ENCODE assay signal across 8 cellular contexts in the genomic region with DNA sequence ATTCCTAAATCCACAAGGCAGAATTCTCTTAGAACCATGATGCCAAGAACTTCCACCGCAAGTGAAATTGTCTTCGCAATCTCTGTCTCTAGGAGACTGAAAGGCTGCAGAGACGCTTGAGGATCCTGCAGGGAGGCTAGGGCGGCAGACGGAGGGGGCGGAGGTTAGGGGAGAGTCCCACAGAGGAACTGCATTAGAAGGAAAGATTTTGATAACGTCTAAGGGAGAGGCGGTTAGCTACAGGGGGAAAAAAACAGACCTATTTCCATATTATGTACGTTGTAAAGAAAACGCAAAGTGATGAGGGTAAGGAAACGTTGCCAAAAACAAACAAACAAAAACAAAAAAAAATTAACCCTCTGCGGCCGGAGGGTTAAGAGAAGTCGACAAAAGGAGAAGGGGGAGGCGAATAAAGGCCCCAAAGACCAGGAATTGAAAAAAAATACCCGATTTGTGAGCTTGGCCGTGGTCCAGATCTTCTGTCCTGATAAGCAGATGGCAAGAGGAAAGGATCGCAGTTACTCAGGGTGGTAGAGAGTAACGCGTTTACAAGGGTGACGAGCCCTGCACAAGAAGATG. TPM values are rescaled to one million over a fixed set of nuclear protein-coding genes. Genes with fewer than 3 reads are reported as not detected.
DNase-seq lines count a peak whose midpoint lies in the region; ATAC-seq and TF ChIP-seq lines count a peak whose summit lies in the region.

No MANE protein-coding gene starts in this region.

- peaks cover 10% of the 10 kb centered on the region for H3K36me3 Mint-ChIP-seq in activated CD8-positive, alpha-beta memory T cell treated with anti-CD3 and anti-CD28 coated beads, Interleukin-2, amount 10 ng/mL, durations not matched to agents 7 days and 5 days

- H3K4me3 Mint-ChIP-seq in activated CD8-positive, alpha-beta memory T cell treated with anti-CD3 and anti-CD28 coated beads, Interleukin-2, amount 10 ng/mL, durations not matched to agents 7 days and 5 days, result no peak overlapping the region

- no peaks in the 10 kb centered on the region for H3K27me3 Mint-ChIP-seq in activated CD8-positive, alpha-beta memory T cell treated with anti-CD3 and anti-CD28 coated beads, Interleukin-2, amount 10 ng/mL, durations not matched to agents 7 days and 5 days

- H3K4me3 ChIP-seq in mucosa of descending colon, result peak overlapping the region; percentile 69

- CTCF ChIA-PET in activated CD8-positive, alpha-beta memory T cell treated with anti-CD3 and anti-CD28 coated beads, Interleukin-2, amount 10 ng/mL, durations not matched to agents 7 days and 5 days (lab: Charles Lee), result interaction anchor here (1.1 to 2.4 kb wide), 8 partner anchors 19 to 292 kb away, joined by 3 to 11 read pairs (median 4); partner anchors contain the start of genes FANCM and MIS18BP1

- peaks cover 47% of the 10 kb centered on the region for H3K4me1 Mint-ChIP-seq in activated CD8-positive, alpha-beta memory T cell treated with anti-CD3 and anti-CD28 coated beads, Interleukin-2, amount 10 ng/mL, durations not matched to agents 7 days and 5 days

- H3K9me3 ChIP-seq in mucosa of descending colon, result no peaks in the 10 kb centered on the region

- no peak for TF ChIP-seq CTCF in mucosa of descending colon (IDR thresholded peaks at IDR 0.05)

- no peak overlapping the region for H3K27ac Mint-ChIP-seq in activated CD8-positive, alpha-beta memory T cell treated with anti-CD3 and anti-CD28 coated beads, Interleukin-2, amount 10 ng/mL, durations not matched to agents 7 days and 5 days

- ATAC-seq in GM18870 (IDR thresholded peaks at IDR 0.05; ENCODE audit: unreplicated experiment) (peak; percentile 11), HG03135 (IDR thresholded peaks at IDR 0.05; ENCODE audit: unreplicated experiment) (peak; percentile 26), mucosa of descending colon (peak; percentile 58)
- ATAC-seq in activated CD8-positive, alpha-beta memory T cell treated with anti-CD3 and anti-CD28 coated beads, Interleukin-2, amount 10 ng/mL, durations not matched to agents 7 days and 5 days, result peak; percentile 53

- peaks cover 5% of the 10 kb centered on the region for H3K36me3 ChIP-seq in mucosa of descending colon (ENCODE audit: low read depth)

- H3K9me3 Mint-ChIP-seq in activated CD8-positive, alpha-beta memory T cell treated with anti-CD3 and anti-CD28 coated beads, Interleukin-2, amount 10 ng/mL, durations not matched to agents 7 days and 5 days (ENCODE audit: low read depth), result no peaks in the 10 kb centered on the region

- peaks cover 49% of the 10 kb centered on the region for H3K4me1 ChIP-seq in mucosa of descending colon (ENCODE audit: low read depth)

- intact Hi-C loops in mucosa of descending colon (cut with DNase I, micrococcal nuclease), result no loop called here

- DNase-seq in AG20443 (ENCODE audit: low spot score) (peak; percentile 66), NCI-H526 treated with DMSO at 0.1 percent for 48 hours (lab: John Stamatoyannopoulos, UW) (peak; percentile 50), epidermal melanocyte (ENCODE audit: insufficient read length, low spot score) (peak; percentile 36), mucosa of descending colon (peak; percentile 66 to 79 (median 71))
- peak; percentile 81 for DNase-seq in activated CD8-positive, alpha-beta memory T cell treated with anti-CD3 and anti-CD28 coated beads, Interleukin-2, amount 10 ng/mL, durations not matched to agents 7 days and 5 days
- DNase-seq in stimulated activated CD8-positive, alpha-beta memory T cell treated with anti-CD3 and anti-CD28 coated beads, Interleukin-4, amount 100 ng/mL, for 48 hours, result peak; percentile 68

RNA-seq across cellular contexts. Expression of gene KLHL28, which starts 0.5 kb away (rescaled TPM):
- total RNA-seq in activated CD8-positive, alpha-beta memory T cell treated with anti-CD3 and anti-CD28 coated beads, Interleukin-2, amount 10 ng/mL, durations not matched to agents 7 days and 5 days, result 10 to 100 TPM; 12.1 to 14.0 TPM
- total RNA-seq in mucosa of descending colon, result 10 to 100 TPM; 16.1 to 19.5 (median 19.3) TPM

RNA-seq across cellular contexts. Expression of gene TOGARAM1, which starts 0.8 kb away (rescaled TPM):
- total RNA-seq in activated CD8-positive, alpha-beta memory T cell treated with anti-CD3 and anti-CD28 coated beads, Interleukin-2, amount 10 ng/mL, durations not matched to agents 7 days and 5 days, result 10 to 100 TPM in 1 of 2 experiments, 1 to 10 TPM in 1; 8.2 to 10.7 TPM
- total RNA-seq in mucosa of descending colon, result 10 to 100 TPM; 13.2 to 17.0 (median 14.8) TPM

Comparison
In these comparisons a context has a peak if more than half of its experiments do, and no peak if none do; other contexts are left out.
1. Peak in every context shown above with its lines: DNase-seq, ATAC-seq and H3K4me3 ChIP-seq.